1 cellular context compared by ENCODE assay signal in genomic region chr14:36302823-36303222, GRCh38.
TF ChIP-seq lines count a peak whose summit lies in the region.

No MANE protein-coding gene starts in this region.

TF ChIP-seq in K562, 482 proteins besides CTCF, POLR2A, EP300 and RAD21 (continued from another document):
- TF ChIP-seq ZNF609 (CRISPR knock-in tag; IDR thresholded peaks at IDR 0.05; ENCODE audit: borderline replicate concordance) (no peak), ZNF212 (CRISPR knock-in tag; IDR thresholded peaks at IDR 0.05) (no peak), SMARCA4 (IDR thresholded peaks at IDR 0.05) (no peak), TAF15 (IDR thresholded peaks at IDR 0.05; ENCODE audit: low read depth, low read length) (no peak), ZNF175 (CRISPR knock-in tag; IDR thresholded peaks at IDR 0.05; ENCODE audit: low read depth) (no peak), MAZ (CRISPR knock-in tag; conservative IDR thresholded peaks at IDR 0.05 in 1 of 2, IDR thresholded peaks at IDR 0.05 in 1 of 2) (no peak), RBM22 (IDR thresholded peaks at IDR 0.05; ENCODE audit: low read depth, low read length, poor library complexity, severe bottlenecking) (no peak), U2AF1 (optimal IDR thresholded peaks at IDR 0.05; ENCODE audit: low read depth, low read length) (no peak), SMARCC2 (IDR thresholded peaks at IDR 0.05; ENCODE audit: low read depth) (no peak), HIVEP1 (CRISPR knock-in tag; IDR thresholded peaks at IDR 0.05) (no peak), SRSF3 (IDR thresholded peaks at IDR 0.05; ENCODE audit: insufficient read depth, low read length) (no peak), SMARCA5 (IDR thresholded peaks at IDR 0.05) (no peak), HNRNPL (IDR thresholded peaks at IDR 0.05; ENCODE audit: low read depth, low read length) (no peak)
- TF ChIP-seq, protein P1, sequence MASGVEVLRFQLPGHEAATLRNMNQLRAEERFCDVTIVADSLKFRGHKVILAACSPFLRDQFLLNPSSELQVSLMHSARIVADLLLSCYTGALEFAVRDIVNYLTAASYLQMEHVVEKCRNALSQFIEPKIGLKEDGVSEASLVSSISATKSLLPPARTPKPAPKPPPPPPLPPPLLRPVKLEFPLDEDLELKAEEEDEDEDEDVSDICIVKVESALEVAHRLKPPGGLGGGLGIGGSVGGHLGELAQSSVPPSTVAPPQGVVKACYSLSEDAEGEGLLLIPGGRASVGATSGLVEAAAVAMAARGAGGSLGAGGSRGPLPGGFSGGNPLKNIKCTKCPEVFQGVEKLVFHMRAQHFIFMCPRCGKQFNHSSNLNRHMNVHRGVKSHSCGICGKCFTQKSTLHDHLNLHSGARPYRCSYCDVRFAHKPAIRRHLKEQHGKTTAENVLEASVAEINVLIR (CRISPR knock-in tag; IDR thresholded peaks at IDR 0.05) = no peak
- TF ChIP-seq, protein P2, sequence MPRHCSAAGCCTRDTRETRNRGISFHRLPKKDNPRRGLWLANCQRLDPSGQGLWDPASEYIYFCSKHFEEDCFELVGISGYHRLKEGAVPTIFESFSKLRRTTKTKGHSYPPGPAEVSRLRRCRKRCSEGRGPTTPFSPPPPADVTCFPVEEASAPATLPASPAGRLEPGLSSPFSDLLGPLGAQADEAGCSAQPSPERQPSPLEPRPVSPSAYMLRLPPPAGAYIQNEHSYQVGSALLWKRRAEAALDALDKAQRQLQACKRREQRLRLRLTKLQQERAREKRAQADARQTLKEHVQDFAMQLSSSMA (CRISPR knock-in tag; IDR thresholded peaks at IDR 0.05) = no peak
- TF ChIP-seq, protein P3, sequence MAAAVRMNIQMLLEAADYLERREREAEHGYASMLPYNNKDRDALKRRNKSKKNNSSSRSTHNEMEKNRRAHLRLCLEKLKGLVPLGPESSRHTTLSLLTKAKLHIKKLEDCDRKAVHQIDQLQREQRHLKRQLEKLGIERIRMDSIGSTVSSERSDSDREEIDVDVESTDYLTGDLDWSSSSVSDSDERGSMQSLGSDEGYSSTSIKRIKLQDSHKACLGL (CRISPR knock-in tag; IDR thresholded peaks at IDR 0.05; ENCODE audit: borderline replicate concordance, poor library complexity, severe bottlenecking) = no peak
TF ChIP-seq in K562: peak in this region for 0.
